8 cellular contexts compared by ENCODE assay signal in the genomic region with DNA sequence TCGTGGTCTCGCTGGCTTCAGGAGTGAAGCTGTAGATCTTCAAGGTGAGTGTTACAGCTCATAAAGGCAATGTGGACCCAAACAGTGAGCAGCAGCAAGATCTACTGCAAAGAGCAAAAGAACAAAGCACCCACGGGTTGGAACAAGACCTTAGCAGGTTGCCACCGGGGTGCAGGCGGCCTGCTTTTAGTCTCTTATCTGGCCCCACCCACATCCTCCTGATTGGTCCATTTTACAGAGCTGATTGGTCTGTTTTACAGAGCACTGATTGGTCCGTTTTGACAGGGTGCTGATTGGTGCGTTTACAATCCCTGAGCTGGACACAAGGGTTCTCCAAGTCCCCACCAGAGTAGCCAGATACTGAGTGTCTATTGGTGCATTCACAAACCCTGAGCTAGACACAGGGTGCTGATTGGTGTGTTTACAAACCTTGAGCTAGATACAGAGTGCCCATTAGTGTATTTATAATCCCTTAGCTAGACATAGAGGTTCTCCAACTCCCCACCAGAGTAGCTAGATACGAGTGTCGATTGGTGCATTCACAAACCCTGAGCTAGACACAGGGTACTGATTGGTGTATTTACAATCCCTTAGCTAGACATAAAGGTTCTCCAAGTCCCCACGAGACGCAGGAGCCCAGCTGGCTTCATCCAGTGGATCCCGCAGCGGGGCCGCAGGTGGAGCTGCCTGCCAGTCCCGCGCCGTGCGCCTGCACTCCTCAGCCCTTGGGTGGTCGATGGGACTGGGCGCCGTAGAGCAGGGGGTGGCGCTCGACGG. TPM values are rescaled to one million over a fixed set of nuclear protein-coding genes. Genes with fewer than 3 reads are reported as not detected.
DNase-seq lines count a peak whose midpoint lies in the region; ATAC-seq and TF ChIP-seq lines count a peak whose summit lies in the region.
"Not testable (repeated sequence)": the region's sequence is repeated elsewhere in the genome, so short reads cannot be mapped to it uniquely, and the experiment has no call there.

No MANE protein-coding gene starts in this region.

- not testable (repeated sequence) for H4K91ac ChIP-seq in neuronal stem cell (ENCODE audit: low read depth, low read length, poor library complexity)

- not testable (repeated sequence) for H3K36me3 ChIP-seq in fibroblast of lung (ENCODE audit: control insufficient read depth, insufficient read depth, low read length); lung (ENCODE audit: control insufficient read depth in 2 of 2, insufficient read depth in 2 of 2, low read length in 2 of 2); neuronal stem cell (replicated peaks in 1 of 2; ENCODE audit: control insufficient read depth in 2 of 2, insufficient read depth in 2 of 2, low read length in 2 of 2)

- H3K27me3 Mint-ChIP-seq in T-cell; activated naive CD4-positive, alpha-beta T cell treated with anti-CD3 and anti-CD28 coated beads, Interleukin-2, amount 50 U/mL, for 24 hours: not testable (repeated sequence)
- H3K27me3 Mint-ChIP-seq in type B pancreatic cell, result peaks cover 39% of the 10 kb centered on the region

- not testable (repeated sequence) for H2AK5ac ChIP-seq in neuronal stem cell (ENCODE audit: low read depth, low read length)

- not testable (repeated sequence) for H3K79me1 ChIP-seq in neuronal stem cell (ENCODE audit: low read depth, low read length)

- not testable (repeated sequence) for H3K23ac ChIP-seq in neuronal stem cell (ENCODE audit: low read depth, low read length, poor library complexity)

- not testable (repeated sequence) for H2BK15ac ChIP-seq in neuronal stem cell (ENCODE audit: low read length)

- ATAC-seq in T-cell (replicated peaks in 1 of 4), result peak in 1 of 4 experiments; percentile 66
- not testable (repeated sequence) for ATAC-seq in lung (ENCODE audit: insufficient read depth, low FRiP score)

- H3K14ac ChIP-seq in neuronal stem cell (ENCODE audit: low read length), result not testable (repeated sequence)

- not testable (repeated sequence) for TF ChIP-seq CTCF in fibroblast of lung (conservative IDR thresholded peaks at IDR 0.05 in 1 of 2, IDR thresholded peaks at IDR 0.05 in 1 of 2; ENCODE audit: low read depth in 1 of 2, low read length in 2 of 2); lung (IDR thresholded peaks at IDR 0.05; ENCODE audit: control extremely low read depth, extremely low read depth); type B pancreatic cell (conservative IDR thresholded peaks at IDR 0.05)

- WGBS in lung, 2 donors, result 57 to 87% methylated on average over 24 of the region's 24 CpGs
- no CpG with 5 or more reads among the region's 24 CpGs for WGBS in neuronal stem cell (ENCODE audit: extremely low coverage in 2 of 2, insufficient read length in 2 of 2, insufficient replicate concordance in 1 of 2), 2 donors

- H4K8ac ChIP-seq in neuronal stem cell (ENCODE audit: low read depth, low read length), result not testable (repeated sequence)

- CTCF ChIA-PET in T-cell (lab: Charles Lee), result not testable (repeated sequence)

- H3K4me3 Mint-ChIP-seq in T-cell (peak overlapping the region; percentile 31 to 72 (median 59)), type B pancreatic cell (peak overlapping the region; percentile 77)
- H3K4me3 Mint-ChIP-seq in activated naive CD4-positive, alpha-beta T cell treated with anti-CD3 and anti-CD28 coated beads, Interleukin-2, amount 50 U/mL, for 24 hours, result peak overlapping the region; percentile 4

- H3K9ac ChIP-seq in fibroblast of lung (ENCODE audit: insufficient read depth, low read length); neuronal stem cell (ENCODE audit: low read depth, low read length, poor library complexity): not testable (repeated sequence)

- peak overlapping the region; percentile 35 for H3K4me2 ChIP-seq in fibroblast of lung (ENCODE audit: extremely low read depth, insufficient read depth, low read length)
- H3K4me2 ChIP-seq in neuronal stem cell (ENCODE audit: insufficient read depth, low read length, poor library complexity, severe bottlenecking), result not testable (repeated sequence)

- not testable (repeated sequence) for H3K4ac ChIP-seq in neuronal stem cell (ENCODE audit: low read length)

- not testable (repeated sequence) for H3K27ac Mint-ChIP-seq in T-cell; activated naive CD4-positive, alpha-beta T cell treated with anti-CD3 and anti-CD28 coated beads, Interleukin-2, amount 50 U/mL, for 24 hours; type B pancreatic cell

- not testable (repeated sequence) for H2BK5ac ChIP-seq in neuronal stem cell (ENCODE audit: low read length)

- H3K9me3 ChIP-seq in fibroblast of lung (ENCODE audit: control insufficient read depth, insufficient read depth, low read depth, low read length); lung (ENCODE audit: control insufficient read depth in 2 of 2, insufficient read depth in 1 of 2, low read length in 1 of 2); neuronal stem cell (replicated peaks in 1 of 2; ENCODE audit: control insufficient read depth in 2 of 2, insufficient read depth in 1 of 2, low read depth in 1 of 2, low read length in 2 of 2): not testable (repeated sequence)

- H4K20me1 ChIP-seq in fibroblast of lung (ENCODE audit: control insufficient read depth, extremely low read depth, insufficient read depth, low read length), result not testable (repeated sequence)

- not testable (repeated sequence) for H3K27ac ChIP-seq in fibroblast of lung (ENCODE audit: insufficient read depth, low read length); lung (ENCODE audit: low read depth in 1 of 2, low read length in 1 of 2); neuronal stem cell (replicated peaks; ENCODE audit: low read length)

- not testable (repeated sequence) for H3K18ac ChIP-seq in neuronal stem cell (ENCODE audit: low read length)

- not testable (repeated sequence) for H3K27me3 ChIP-seq in fibroblast of lung (ENCODE audit: control insufficient read depth, insufficient read depth, low read length); lung (ENCODE audit: control insufficient read depth, insufficient read depth)
- peaks cover 0 to 11% (median 0%) of the 10 kb centered on the region in 3 experiments for H3K27me3 ChIP-seq in neuronal stem cell (ENCODE audit: control insufficient read depth in 3 of 3, insufficient read depth in 3 of 3, low read depth in 1 of 3, low read length in 3 of 3)

- H3K4me3 ChIP-seq in GM08714 (ENCODE audit: low read length) (peak overlapping the region; percentile 33; the same call in 1 of the 2 replicates), lung (peak overlapping the region; percentile 21)
- H3K4me3 ChIP-seq in fibroblast of lung (replicated peaks in 1 of 4; ENCODE audit: control extremely low read depth in 1 of 4, insufficient read depth in 1 of 4, low read depth in 3 of 4, low read length in 4 of 4); neuronal stem cell (ENCODE audit: low read length in 2 of 2): not testable (repeated sequence)

- H2AFZ ChIP-seq in fibroblast of lung (ENCODE audit: low read length), result not testable (repeated sequence)
- H2AFZ ChIP-seq in neuronal stem cell (ENCODE audit: low read length), result peak overlapping the region; percentile 80

- H3K4me1 ChIP-seq in fibroblast of lung (ENCODE audit: control insufficient read depth, extremely low read depth, insufficient read depth, low read length), result peaks cover 13% of the 10 kb centered on the region
- H3K4me1 ChIP-seq in lung (ENCODE audit: control insufficient read depth in 2 of 2, insufficient read depth in 2 of 2, low read length in 2 of 2); neuronal stem cell (ENCODE audit: control insufficient read depth in 2 of 2, insufficient read depth in 1 of 2, low read depth in 1 of 2, low read length in 2 of 2): not testable (repeated sequence)

- H3K9me3 Mint-ChIP-seq in T-cell; activated naive CD4-positive, alpha-beta T cell treated with anti-CD3 and anti-CD28 coated beads, Interleukin-2, amount 50 U/mL, for 24 hours; type B pancreatic cell: not testable (repeated sequence)

- H2BK12ac ChIP-seq in neuronal stem cell (ENCODE audit: low read length), result not testable (repeated sequence)

- not testable (repeated sequence) for H3K4me1 Mint-ChIP-seq in T-cell; activated naive CD4-positive, alpha-beta T cell treated with anti-CD3 and anti-CD28 coated beads, Interleukin-2, amount 50 U/mL, for 24 hours; type B pancreatic cell (ENCODE audit: unreplicated experiment)

- H3K36me3 Mint-ChIP-seq in T-cell; activated naive CD4-positive, alpha-beta T cell treated with anti-CD3 and anti-CD28 coated beads, Interleukin-2, amount 50 U/mL, for 24 hours; type B pancreatic cell: not testable (repeated sequence)

- POLR2A ChIA-PET in T-cell (lab: Charles Lee), result interaction anchor here in 1 of 2 donors (0.6 kb wide), 1 partner anchor 1510 kb away, joined by 3 read pairs; no protein-coding TSS in a partner anchor

- H3K79me2 ChIP-seq in fibroblast of lung (ENCODE audit: control insufficient read depth, insufficient read depth, low read length), result not testable (repeated sequence)

- DNase-seq in NCI-H146 (lab: John Stamatoyannopoulos, UW), result peak; percentile 17
- DNase-seq in T-cell, result peak in 4 of 34 experiments; percentile 3 to 33 (median 10)
- not testable (repeated sequence) for DNase-seq in fibroblast of lung (ENCODE audit: low read depth in 2 of 2); lung (ENCODE audit: low spot score); neuronal stem cell (ENCODE audit: low spot score); type B pancreatic cell (ENCODE audit: extremely low spot score, unreplicated experiment)

- H2BK120ac ChIP-seq in neuronal stem cell (ENCODE audit: low read depth, low read length), result not testable (repeated sequence)

RNA-seq across cellular contexts. Expression of a gene that starts 34.9 kb away (rescaled TPM):
- 1 to 10 TPM in 1 of 5 donors, under 1 TPM in 4; 0.44 to 2.0 (median 0.86) TPM for total RNA-seq in T-cell
- 8.0 and 13.4 TPM in 2 replicates for total RNA-seq in fibroblast of lung
- 52.9 and 86.5 TPM in 2 replicates for polyA plus RNA-seq in fibroblast of lung
- 57.5 and 87.9 TPM in 2 replicates for polyA plus RNA-seq in fibroblast of lung (2012)
- polyA minus RNA-seq in fibroblast of lung (ENCODE audit: low replicate concordance), result 70.0 and 100 TPM in 2 replicates
- 10 to 100 TPM in 1 of 2 donors, 1 to 10 TPM in 1; 4.9 to 12.8 TPM for total RNA-seq in lung
- 1 to 10 TPM; 2.9 to 5.1 TPM for polyA plus RNA-seq in lung
- 2.0 TPM for polyA plus RNA-seq in neuronal stem cell (2013, experiment 1 of 2)
- polyA plus RNA-seq in neuronal stem cell (2013, experiment 2 of 2), result 1.9 TPM
- 1.1 and 1.7 TPM in 2 replicates for total RNA-seq in type B pancreatic cell (ENCODE audit: low replicate concordance)

Comparison
In these comparisons a context has a peak if more than half of its experiments do, and no peak if none do; other contexts are left out.
1. H3K4me3 Mint-ChIP-seq: peak in every context shown above with its lines; median percentile 77 in type B pancreatic cell; 59 in T-cell; 4 in activated naive CD4-positive, alpha-beta T cell treated with anti-CD3 and anti-CD28 coated beads, Interleukin-2, amount 50 U/mL, for 24 hours.